In genomic region chr12:121227294-121227693, GRCh38 we compare ENCODE assay signal across 8 cellular contexts.
DNase-seq lines count a peak whose midpoint lies in the region; ATAC-seq lines count a peak whose summit lies in the region.

No MANE protein-coding gene starts in this region.

- peak; percentile 98 for DNase-seq in ELF-1 (ENCODE audit: low read depth, low spot score)
- DNase-seq in NCI-H1417 (lab: John Stamatoyannopoulos, UW) = peak; percentile 72 to 90 (median 75)
- peak; percentile 94 for DNase-seq in islet precursor cell
- DNase-seq in NOMO-1 treated with DMSO at 0.1 percent for 48 hours (lab: John Stamatoyannopoulos, UW; ENCODE audit: unreplicated experiment) = no peak
- no peak for DNase-seq in NCI-H128 (lab: John Stamatoyannopoulos, UW; ENCODE audit: unreplicated experiment)
- no peak for DNase-seq in activated effector memory CD4-positive, alpha-beta T cell treated with anti-CD3 and anti-CD28 coated beads, Interleukin-2, amount 50 U/mL, for 16 hours

- ATAC-seq in GM21390 (IDR thresholded peaks at IDR 0.05; ENCODE audit: unreplicated experiment) (peak; percentile 78), HG03520 (IDR thresholded peaks at IDR 0.05; ENCODE audit: unreplicated experiment) (no peak)

Comparison
In these comparisons a context has a peak if more than half of its experiments do, and no peak if none do; other contexts are left out.
1. DNase-seq: peak in ELF-1 (single experiment), NCI-H1417 (3 of 3) and islet precursor cell (single experiment); none in NOMO-1 treated with DMSO at 0.1 percent for 48 hours (single experiment), NCI-H128 (single experiment) and activated effector memory CD4-positive, alpha-beta T cell treated with anti-CD3 and anti-CD28 coated beads, Interleukin-2, amount 50 U/mL, for 16 hours (single experiment).